ENCODE assay signal across 8 cellular contexts in the genomic region with DNA sequence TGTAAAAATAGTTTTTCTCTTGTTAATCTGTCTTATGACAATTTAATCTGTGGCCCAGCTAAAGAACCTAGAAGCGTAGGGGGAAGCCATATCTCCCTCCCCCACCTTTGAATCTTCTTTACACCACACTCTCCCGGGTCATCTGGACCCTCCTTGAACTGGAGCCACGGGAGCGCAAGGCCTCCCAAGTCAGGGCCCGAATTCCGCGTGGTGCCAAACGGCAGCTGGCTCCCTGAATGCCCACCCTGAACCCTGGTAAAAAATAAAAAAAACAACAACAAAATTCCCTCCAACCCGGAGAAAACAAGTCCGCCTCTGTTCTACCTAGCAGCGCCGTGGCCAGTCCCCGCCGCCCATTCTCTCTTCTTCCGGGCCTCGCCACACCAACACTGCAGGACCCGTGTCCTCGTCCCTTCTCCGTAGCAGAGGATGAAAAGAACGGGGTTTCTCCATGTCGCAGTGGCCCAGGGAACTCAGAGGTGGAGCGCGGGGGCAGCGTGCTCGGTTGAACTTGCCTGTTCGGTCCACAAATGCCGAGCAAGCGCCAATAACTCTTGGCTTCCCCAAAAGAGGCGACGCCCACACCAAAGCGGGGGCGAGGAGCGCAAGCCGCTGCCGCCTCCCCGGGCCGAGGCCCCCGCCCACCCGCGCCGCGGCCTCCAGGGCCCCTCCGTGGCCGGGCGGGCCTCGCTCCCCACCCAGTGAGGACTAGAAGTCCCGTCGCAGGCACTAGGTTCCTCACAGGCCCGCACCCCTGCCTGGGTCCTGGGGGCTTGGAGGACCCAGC. TPM values are rescaled to one million over a fixed set of nuclear protein-coding genes. Genes with fewer than 3 reads are reported as not detected.
DNase-seq lines count a peak whose midpoint lies in the region; ATAC-seq, FAIRE-seq and TF ChIP-seq lines count a peak whose summit lies in the region.

No MANE protein-coding gene starts in this region.

- peak overlapping the region; percentile 91 for H3K4me3 Mint-ChIP-seq in activated naive CD8-positive, alpha-beta T cell treated with anti-CD3 and anti-CD28 coated beads for 36 hours

- DNase-seq in DMS53 (lab: John Stamatoyannopoulos, UW), result peak; percentile 85
- peak; percentile 57 for DNase-seq in activated naive CD8-positive, alpha-beta T cell treated with anti-CD3 and anti-CD28 coated beads for 36 hours
- DNase-seq in cardiac septum (ENCODE audit: low spot score), result peak; percentile 85
- peak in 9 of 10 donors; percentile 27 to 91 (median 50) for DNase-seq in posterior cingulate gyrus
- peak; percentile 77 for DNase-seq in urothelium cell line (ENCODE audit: low spot score)

- no peak overlapping the region for H3K27ac ChIP-seq in HUES48 (ENCODE audit: low read depth, low read length)

- peak overlapping the region; percentile 46 for H3K27ac Mint-ChIP-seq in activated naive CD8-positive, alpha-beta T cell treated with anti-CD3 and anti-CD28 coated beads for 36 hours

- H3K36me3 ChIP-seq in HUES48 (ENCODE audit: control insufficient read depth, insufficient read depth, low read length), result no peaks in the 10 kb centered on the region

- peaks cover 21% of the 10 kb centered on the region for H3K27me3 Mint-ChIP-seq in activated naive CD8-positive, alpha-beta T cell treated with anti-CD3 and anti-CD28 coated beads for 36 hours

- H3K9ac ChIP-seq in HUES48 (ENCODE audit: low read depth, low read length), result no peak overlapping the region

- no peak for FAIRE-seq in urothelium cell line (lab: Jason Lieb, UNC)

- H3K9me3 ChIP-seq in HUES48 (ENCODE audit: control insufficient read depth, insufficient read depth, low read length), result peaks cover 4% of the 10 kb centered on the region; the same call in 1 of the 2 replicates

- peaks cover 14% of the 10 kb centered on the region for H3K4me1 ChIP-seq in HUES48 (ENCODE audit: control insufficient read depth, insufficient read depth, low read length)

- ATAC-seq in GM21526 (IDR thresholded peaks at IDR 0.05; ENCODE audit: low FRiP score, unreplicated experiment) (peak; percentile 66), SK-N-SH treated with all-trans-retinoic acid at 6 μM for 48 hours (peak; percentile 71)

- peaks cover 13% of the 10 kb centered on the region for H3K4me1 Mint-ChIP-seq in activated naive CD8-positive, alpha-beta T cell treated with anti-CD3 and anti-CD28 coated beads for 36 hours

- peak overlapping the region; percentile 55 for H3K4me3 ChIP-seq in HUES48 (ENCODE audit: low read depth, low read length)

- peaks cover 2% of the 10 kb centered on the region for H3K9me3 Mint-ChIP-seq in activated naive CD8-positive, alpha-beta T cell treated with anti-CD3 and anti-CD28 coated beads for 36 hours

- H3K36me3 Mint-ChIP-seq in activated naive CD8-positive, alpha-beta T cell treated with anti-CD3 and anti-CD28 coated beads for 36 hours, result peaks cover 7% of the 10 kb centered on the region

- H3K27me3 ChIP-seq in HUES48 (ENCODE audit: control insufficient read depth, insufficient read depth, low read length), result peaks cover 95% of the 10 kb centered on the region

- intact Hi-C loops in cardiac septum (cut with DNase I), result loop anchor here (1.0 to 5.0 kb wide), 4 partner anchors 15 to 165 kb away; a partner anchor contains a TSS
- intact Hi-C loops in posterior cingulate gyrus (cut with DNase I), result loop anchor here (1.0 to 2.0 kb wide), 3 partner anchors 15 to 121 kb away; a partner anchor contains a TSS

TF ChIP-seq in SK-N-SH treated with all-trans-retinoic acid at 6 μM for 48 hours, 23 proteins besides CTCF, POLR2A, EP300 and RAD21:
- no peak for TF ChIP-seq ZFP30 (CRISPR knock-in tag; IDR thresholded peaks at IDR 0.05)

RNA-seq across cellular contexts. Expression of a gene that starts 15.1 kb away (rescaled TPM):
- total RNA-seq in activated naive CD8-positive, alpha-beta T cell treated with anti-CD3 and anti-CD28 coated beads for 36 hours, result under 1 TPM in 1 of 2 experiments, not detected in 1; 0.14 TPM
- total RNA-seq in cardiac septum, result 137 TPM

RNA-seq across cellular contexts. Expression of a gene that starts 50.6 kb away (rescaled TPM):
- total RNA-seq in activated naive CD8-positive, alpha-beta T cell treated with anti-CD3 and anti-CD28 coated beads for 36 hours, result 10 to 100 TPM; 20.9 to 22.7 TPM
- total RNA-seq in cardiac septum, result 30.8 TPM

Comparison
In these comparisons a context has a peak if more than half of its experiments do, and no peak if none do; other contexts are left out.
1. RNA of a gene that starts 15.1 kb away (total RNA-seq): 137 TPM in cardiac septum (single experiment); 0.14 TPM in activated naive CD8-positive, alpha-beta T cell treated with anti-CD3 and anti-CD28 coated beads for 36 hours; every median in the first group is over 100 times any median in the second.
2. Peak in every context shown above with its lines, with median percentiles within 50 percentile points of each other: DNase-seq.